11 cellular contexts compared by ENCODE assay signal in genomic region chr2:49044680-49045079, GRCh38.
DNase-seq lines count a peak whose midpoint lies in the region; TF ChIP-seq lines count a peak whose summit lies in the region.
"Had no signal": no experiment of that assay in that cellular context is flagged by ENCODE, and none has a peak within 500 bp of the region (broad histone marks: within the 10 kb centered on the region; RNA-seq: fewer than 3 reads in every experiment).

No MANE protein-coding gene starts in this region.

- no peaks in the 10 kb centered on the region for H3K9me2 ChIP-seq in MM.1S (replicated peaks; ENCODE audit: insufficient read depth, low read length)

- H4K20me1 ChIP-seq in MM.1S (ENCODE audit: insufficient read depth, low read length): no peaks in the 10 kb centered on the region

- no peak overlapping the region for H3K9ac ChIP-seq in MM.1S (ENCODE audit: low read length)

- no peaks in the 10 kb centered on the region for H3K36me3 ChIP-seq in MM.1S (replicated peaks; ENCODE audit: insufficient read depth, low read length)
- H3K36me3 ChIP-seq: tibial nerve had no signal

- H2AFZ ChIP-seq in MM.1S (ENCODE audit: low read length): no peak overlapping the region

- H3K4me2 ChIP-seq in MM.1S (ENCODE audit: low read depth, low read length): no peak overlapping the region

- peak; percentile 13 for DNase-seq in ELF-1 (ENCODE audit: low read depth, low spot score)
- peak; percentile 12 for DNase-seq in MM.1S
- peak; percentile 0 for DNase-seq in amniotic epithelial cell (ENCODE audit: low read depth)
- DNase-seq in midbrain (lab: John Stamatoyannopoulos, UW): peak; percentile 14
- no peak for DNase-seq in caudate nucleus (lab: John Stamatoyannopoulos, UW)
- DNase-seq in SW 1271 (lab: John Stamatoyannopoulos, UW): no peak
- no peak for DNase-seq in amygdala (lab: John Stamatoyannopoulos, UW)
- no peak for DNase-seq in stimulated activated CD4-positive, alpha-beta T cell treated with anti-CD3 and anti-CD28 coated beads, Interleukin-4, amount 100 ng/mL, for 24 hours
- DNase-seq: naive B cell; NK-92 treated with Interleukin-12 subunit alpha and Interleukin-12 subunit beta, amount 100 ng/mL, for 24 hours had no signal

- H3K9me3 ChIP-seq in MM.1S (replicated peaks; ENCODE audit: insufficient read depth, low read length): no peaks in the 10 kb centered on the region
- H3K9me3 ChIP-seq: tibial nerve had no signal

- H3F3A ChIP-seq in MM.1S (ENCODE audit: insufficient read depth, low read length): no peaks in the 10 kb centered on the region

- H3K4me3 ChIP-seq in MM.1S (ENCODE audit: low read length): no peak overlapping the region
- H3K4me3 ChIP-seq: tibial nerve had no signal

- H3K4me1 ChIP-seq in MM.1S (ENCODE audit: low read length): no peaks in the 10 kb centered on the region
- H3K4me1 ChIP-seq: tibial nerve had no signal

- H3K27ac ChIP-seq in MM.1S (ENCODE audit: low read length) (no peak overlapping the region), caudate nucleus (ENCODE audit: low read depth, low read length) (no peak overlapping the region)
- H3K27ac ChIP-seq: tibial nerve had no signal

- no peaks in the 10 kb centered on the region for H3K27me3 ChIP-seq in MM.1S (replicated peaks; ENCODE audit: insufficient read depth, low read length)
- H3K27me3 ChIP-seq: tibial nerve had no signal

- peak; percentile 19; the same call in 1 of the 2 replicates for TF ChIP-seq CTCF in MM.1S (IDR thresholded peaks at IDR 0.05; ENCODE audit: low read length)

- no peaks in the 10 kb centered on the region for H3K79me2 ChIP-seq in MM.1S (ENCODE audit: low read length)

Comparison
In these comparisons a context has a peak if more than half of its experiments do, and no peak if none do; other contexts are left out.
1. DNase-seq: peak in ELF-1 (single experiment), MM.1S (single experiment), amniotic epithelial cell (single experiment) and midbrain (single experiment); none in caudate nucleus (0 of 61), SW 1271 (0 of 2), amygdala (0 of 56) and stimulated activated CD4-positive, alpha-beta T cell treated with anti-CD3 and anti-CD28 coated beads, Interleukin-4, amount 100 ng/mL, for 24 hours (single experiment).